1 cellular context compared by ENCODE assay signal in the genomic region with DNA sequence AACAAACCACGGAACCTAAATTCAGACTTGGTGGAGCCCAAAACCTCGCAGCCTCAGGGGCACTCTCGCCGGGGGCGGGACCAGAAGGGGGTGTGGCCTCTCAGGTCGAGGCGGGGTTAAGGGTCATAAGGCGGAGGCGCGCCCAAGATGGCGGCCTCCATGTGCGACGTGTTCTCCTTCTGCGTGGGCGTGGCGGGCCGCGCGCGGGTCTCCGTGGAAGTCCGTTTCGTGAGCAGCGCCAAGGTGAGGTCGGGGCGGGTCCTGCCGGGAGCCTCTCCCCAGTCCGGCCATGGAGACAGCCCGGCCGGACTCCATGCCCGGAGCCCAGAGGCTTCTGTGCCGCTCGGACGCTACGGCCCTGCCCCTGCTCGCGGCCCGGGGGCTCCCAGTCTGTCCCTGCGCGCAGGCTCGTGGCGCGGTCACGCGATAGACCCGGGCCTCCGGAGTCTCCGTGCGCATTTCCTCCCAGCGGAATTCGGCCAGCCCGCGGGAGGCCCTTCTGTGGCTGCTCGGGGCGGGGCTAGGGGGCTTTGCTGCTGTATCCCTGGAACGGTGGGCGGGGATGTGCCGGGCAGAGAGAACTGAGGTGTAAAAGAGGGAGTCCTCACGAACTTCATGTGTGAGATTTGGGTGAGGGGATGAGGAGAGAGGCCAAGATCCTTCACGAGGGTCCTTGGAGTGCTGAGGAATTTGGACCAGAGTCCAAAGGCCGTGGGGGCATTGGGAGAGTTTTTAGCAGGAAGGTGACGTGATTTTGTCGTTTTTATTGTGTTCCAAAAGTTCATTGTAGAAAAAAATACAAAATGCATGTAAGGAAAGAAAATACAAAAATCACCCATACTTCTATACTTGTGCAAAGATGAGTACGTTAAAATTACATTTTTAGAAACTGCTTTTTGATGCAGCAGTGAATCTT.
A peak's percentile ranks its signal among the peaks of the same experiment; 100 is the strongest.
TF ChIP-seq lines count a peak whose summit lies in the region.

Gene SMYD5, plus strand, starts transcription at position 126 of the 916 bp plus-strand sequence. Its CDS starts 22 bp downstream, at position 148.

TF ChIP-seq in K562, 482 proteins besides CTCF, POLR2A, EP300 and RAD21 (continued from another document and continues in another):
- no peak for TF ChIP-seq FOXJ3 (CRISPR knock-in tag; IDR thresholded peaks at IDR 0.05)
- peak; percentile 36; the same call in 1 of the 2 replicates for TF ChIP-seq L3MBTL2 (IDR thresholded peaks at IDR 0.05)
- TF ChIP-seq VEZF1 (CRISPR knock-in tag; IDR thresholded peaks at IDR 0.05): peak; percentile 55
- no peak for TF ChIP-seq ZNF175 (CRISPR knock-in tag; IDR thresholded peaks at IDR 0.05; ENCODE audit: low read depth)
- peak; percentile 99 for TF ChIP-seq EGR1 (conservative IDR thresholded peaks at IDR 0.05)
- TF ChIP-seq HBP1 (CRISPR knock-in tag; IDR thresholded peaks at IDR 0.05): no peak
- TF ChIP-seq GABPB1 (CRISPR knock-in tag; IDR thresholded peaks at IDR 0.05): peak; percentile 61
- no peak for TF ChIP-seq NFRKB (IDR thresholded peaks at IDR 0.05; ENCODE audit: low read depth)
- peak; percentile 70; the same call in 1 of the 2 replicates for TF ChIP-seq KLF6 (CRISPR knock-in tag; IDR thresholded peaks at IDR 0.05; ENCODE audit: borderline replicate concordance)
- TF ChIP-seq SMARCB1 (IDR thresholded peaks at IDR 0.05; ENCODE audit: insufficient read length, low read depth): no peak
- TF ChIP-seq ZNF77 (CRISPR knock-in tag; IDR thresholded peaks at IDR 0.05): no peak
- TF ChIP-seq ETS1 (conservative IDR thresholded peaks at IDR 0.05; ENCODE audit: control insufficient read depth, low read depth, low read length): peak; percentile 94
- peak; percentile 82 to 86 for TF ChIP-seq NRF1 (conservative IDR thresholded peaks at IDR 0.05 in 1 of 2, IDR thresholded peaks at IDR 0.05 in 1 of 2)
- TF ChIP-seq, protein P1, sequence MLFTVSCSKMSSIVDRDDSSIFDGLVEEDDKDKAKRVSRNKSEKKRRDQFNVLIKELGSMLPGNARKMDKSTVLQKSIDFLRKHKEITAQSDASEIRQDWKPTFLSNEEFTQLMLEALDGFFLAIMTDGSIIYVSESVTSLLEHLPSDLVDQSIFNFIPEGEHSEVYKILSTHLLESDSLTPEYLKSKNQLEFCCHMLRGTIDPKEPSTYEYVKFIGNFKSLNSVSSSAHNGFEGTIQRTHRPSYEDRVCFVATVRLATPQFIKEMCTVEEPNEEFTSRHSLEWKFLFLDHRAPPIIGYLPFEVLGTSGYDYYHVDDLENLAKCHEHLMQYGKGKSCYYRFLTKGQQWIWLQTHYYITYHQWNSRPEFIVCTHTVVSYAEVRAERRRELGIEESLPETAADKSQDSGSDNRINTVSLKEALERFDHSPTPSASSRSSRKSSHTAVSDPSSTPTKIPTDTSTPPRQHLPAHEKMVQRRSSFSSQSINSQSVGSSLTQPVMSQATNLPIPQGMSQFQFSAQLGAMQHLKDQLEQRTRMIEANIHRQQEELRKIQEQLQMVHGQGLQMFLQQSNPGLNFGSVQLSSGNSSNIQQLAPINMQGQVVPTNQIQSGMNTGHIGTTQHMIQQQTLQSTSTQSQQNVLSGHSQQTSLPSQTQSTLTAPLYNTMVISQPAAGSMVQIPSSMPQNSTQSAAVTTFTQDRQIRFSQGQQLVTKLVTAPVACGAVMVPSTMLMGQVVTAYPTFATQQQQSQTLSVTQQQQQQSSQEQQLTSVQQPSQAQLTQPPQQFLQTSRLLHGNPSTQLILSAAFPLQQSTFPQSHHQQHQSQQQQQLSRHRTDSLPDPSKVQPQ (CRISPR knock-in tag; IDR thresholded peaks at IDR 0.05; ENCODE audit: borderline replicate concordance): no peak
- no peak for TF ChIP-seq LEF1 (IDR thresholded peaks at IDR 0.05)
- peak; percentile 43; the same call in 1 of the 2 replicates for TF ChIP-seq GTF2E2 (tag; IDR thresholded peaks at IDR 0.05)
- TF ChIP-seq, protein P2, sequence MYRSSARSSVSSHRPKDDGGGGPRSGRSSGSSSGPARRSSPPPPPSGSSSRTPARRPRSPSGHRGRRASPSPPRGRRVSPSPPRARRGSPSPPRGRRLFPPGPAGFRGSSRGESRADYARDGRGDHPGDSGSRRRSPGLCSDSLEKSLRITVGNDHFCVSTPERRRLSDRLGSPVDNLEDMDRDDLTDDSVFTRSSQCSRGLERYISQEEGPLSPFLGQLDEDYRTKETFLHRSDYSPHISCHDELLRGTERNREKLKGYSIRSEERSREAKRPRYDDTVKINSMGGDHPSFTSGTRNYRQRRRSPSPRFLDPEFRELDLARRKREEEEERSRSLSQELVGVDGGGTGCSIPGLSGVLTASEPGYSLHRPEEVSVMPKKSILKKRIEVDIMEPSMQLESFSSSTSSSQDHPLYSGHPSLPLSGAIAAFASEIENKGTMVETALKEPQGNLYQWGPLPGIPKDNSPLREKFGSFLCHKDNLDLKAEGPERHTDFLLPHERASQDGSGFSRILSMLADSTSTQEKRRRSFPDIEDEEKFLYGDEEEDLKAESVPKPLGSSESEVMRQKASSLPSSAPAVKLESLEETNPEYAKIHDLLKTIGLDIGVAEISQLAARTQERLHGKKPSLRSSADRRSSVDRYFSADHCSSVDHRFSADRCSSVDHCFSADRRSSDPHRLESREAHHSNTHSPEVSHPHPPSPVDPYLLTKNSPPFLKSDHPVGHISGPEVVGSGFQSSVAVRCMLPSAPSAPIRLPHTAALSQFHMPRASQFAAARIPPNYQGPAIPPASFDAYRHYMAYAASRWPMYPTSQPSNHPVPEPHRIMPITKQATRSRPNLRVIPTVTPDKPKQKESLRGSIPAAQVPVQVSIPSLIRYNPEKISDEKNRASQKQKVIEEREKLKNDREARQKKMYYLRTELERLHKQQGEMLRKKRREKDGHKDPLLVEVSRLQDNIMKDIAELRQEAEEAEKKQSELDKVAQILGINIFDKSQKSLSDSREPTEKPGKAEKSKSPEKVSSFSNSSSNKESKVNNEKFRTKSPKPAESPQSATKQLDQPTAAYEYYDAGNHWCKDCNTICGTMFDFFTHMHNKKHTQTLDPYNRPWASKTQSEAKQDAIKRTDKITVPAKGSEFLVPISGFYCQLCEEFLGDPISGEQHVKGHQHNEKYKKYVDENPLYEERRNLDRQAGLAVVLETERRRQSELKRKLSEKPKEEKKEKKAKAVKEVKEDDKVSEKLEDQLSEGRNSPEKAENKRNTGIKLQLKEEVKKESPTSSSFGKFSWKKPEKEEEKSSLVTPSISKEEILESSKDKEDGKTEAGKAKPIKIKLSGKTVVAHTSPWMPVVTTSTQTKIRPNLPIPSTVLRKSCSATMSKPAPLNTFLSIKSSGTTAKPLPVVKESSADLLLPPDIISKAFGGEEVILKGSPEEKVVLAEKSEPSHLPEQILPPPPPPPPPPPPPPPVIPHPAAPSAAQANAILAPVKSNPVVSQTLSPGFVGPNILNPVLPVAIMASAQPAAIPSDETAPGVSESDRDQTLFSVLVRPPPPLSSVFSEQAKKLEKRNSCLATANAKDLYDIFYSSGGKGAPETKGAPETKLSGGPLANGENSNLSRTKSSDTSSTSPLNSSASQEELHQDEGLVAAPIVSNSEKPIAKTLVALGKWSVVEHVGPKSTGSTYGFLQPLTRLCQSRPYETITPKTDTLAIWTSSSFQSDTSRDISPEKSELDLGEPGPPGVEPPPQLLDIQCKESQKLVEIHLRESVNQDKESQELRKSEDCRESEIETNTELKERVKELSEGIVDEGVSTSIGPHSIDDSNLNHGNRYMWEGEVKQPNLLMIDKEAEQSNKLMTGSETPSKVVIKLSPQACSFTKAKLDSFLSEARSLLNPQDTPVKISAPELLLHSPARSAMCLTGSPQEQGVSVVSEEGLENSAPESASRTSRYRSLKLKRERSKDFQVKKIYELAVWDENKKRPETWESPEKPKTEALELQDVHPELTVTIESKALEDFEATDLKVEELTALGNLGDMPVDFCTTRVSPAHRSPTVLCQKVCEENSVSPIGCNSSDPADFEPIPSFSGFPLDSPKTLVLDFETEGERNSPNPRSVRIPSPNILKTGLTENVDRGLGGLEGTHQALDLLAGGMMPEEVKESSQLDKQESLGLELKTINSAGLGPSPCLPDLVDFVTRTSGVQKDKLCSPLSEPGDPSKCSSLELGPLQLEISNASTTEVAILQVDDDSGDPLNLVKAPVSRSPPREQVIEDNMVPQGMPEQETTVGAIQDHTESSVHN (IDR thresholded peaks at IDR 0.05; ENCODE audit: borderline replicate concordance in 1 of 2, low read depth in 1 of 2): no peak
- TF ChIP-seq SAFB (IDR thresholded peaks at IDR 0.05; ENCODE audit: borderline replicate concordance, low read depth, low read length): peak; percentile 95
- TF ChIP-seq STAT5A (IDR thresholded peaks at IDR 0.05; ENCODE audit: borderline replicate concordance, low read length): no peak
- TF ChIP-seq ZNF174 (CRISPR knock-in tag; IDR thresholded peaks at IDR 0.05): no peak
- TF ChIP-seq CTBP1 (IDR thresholded peaks at IDR 0.05; ENCODE audit: borderline replicate concordance): 0 out of 2 replicates have a peak, but pooled peaks have one; percentile 33
- TF ChIP-seq SMARCA4 (IDR thresholded peaks at IDR 0.05): no peak
- TF ChIP-seq ZNF253 (CRISPR knock-in tag; conservative IDR thresholded peaks at IDR 0.05): no peak
- peak; percentile 53; the same call in 1 of the 2 replicates for TF ChIP-seq BHLHE40 (IDR thresholded peaks at IDR 0.05; ENCODE audit: low read length)
- TF ChIP-seq PYGO2 (tag; IDR thresholded peaks at IDR 0.05): no peak
- TF ChIP-seq IRF2 (CRISPR knock-in tag; IDR thresholded peaks at IDR 0.05): no peak
- TF ChIP-seq ZNF785 (CRISPR knock-in tag; IDR thresholded peaks at IDR 0.05): no peak
- TF ChIP-seq ZNF224 (CRISPR knock-in tag; IDR thresholded peaks at IDR 0.05): no peak
- TF ChIP-seq CREB5 (CRISPR knock-in tag; IDR thresholded peaks at IDR 0.05): no peak
- no peak for TF ChIP-seq ATF1 (CRISPR knock-in tag; IDR thresholded peaks at IDR 0.05)
- TF ChIP-seq ATF1 (tag; IDR thresholded peaks at IDR 0.05): peak; percentile 78
- TF ChIP-seq ZNF668 (CRISPR knock-in tag; IDR thresholded peaks at IDR 0.05): no peak
- peak; percentile 98 to 99 for TF ChIP-seq SIN3A (IDR thresholded peaks at IDR 0.05; ENCODE audit: borderline replicate concordance in 2 of 2, control insufficient read depth in 1 of 2, low read depth in 2 of 2, low read length in 2 of 2)
- no peak for TF ChIP-seq MCM7 (IDR thresholded peaks at IDR 0.05)
- TF ChIP-seq EWSR1 (IDR thresholded peaks at IDR 0.05; ENCODE audit: borderline replicate concordance, low read depth, partially characterized antibody): no peak
- no peak for TF ChIP-seq PTBP1 (IDR thresholded peaks at IDR 0.05; ENCODE audit: low read depth, low read length)
- no peak for TF ChIP-seq RCOR1 (IDR thresholded peaks at IDR 0.05; ENCODE audit: borderline replicate concordance in 1 of 2, low read depth in 2 of 2, low read length in 2 of 2)
- TF ChIP-seq RBFOX2 (IDR thresholded peaks at IDR 0.05; ENCODE audit: low read depth, low read length): peak; percentile 90
- no peak for TF ChIP-seq GABPB2 (CRISPR knock-in tag; conservative IDR thresholded peaks at IDR 0.05)
- no peak for TF ChIP-seq ZNF583 (CRISPR knock-in tag; IDR thresholded peaks at IDR 0.05)
- TF ChIP-seq HMG20B (CRISPR knock-in tag; IDR thresholded peaks at IDR 0.05): no peak
- no peak for TF ChIP-seq FOXO4 (CRISPR knock-in tag; IDR thresholded peaks at IDR 0.05)
